30 cellular contexts compared by ENCODE assay signal in the genomic region with DNA sequence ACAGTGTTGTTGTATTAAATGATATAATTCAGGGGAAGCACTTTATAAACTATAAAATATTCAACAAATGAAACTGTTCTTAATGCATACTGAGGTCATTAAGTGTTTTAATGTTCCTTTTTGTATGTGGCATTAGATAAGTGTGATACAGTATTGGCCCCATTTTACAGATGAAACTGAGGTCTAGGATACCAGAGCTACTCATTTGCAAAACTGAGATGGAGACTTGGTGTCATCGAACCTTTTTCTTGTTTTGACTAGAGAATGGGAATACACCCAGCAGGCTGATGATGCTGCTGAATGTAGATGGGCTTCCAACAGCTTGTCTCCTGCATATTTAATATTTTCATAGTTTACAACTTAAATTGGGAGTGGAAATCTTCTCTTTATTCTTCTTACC.
"Had no signal": no experiment of that assay in that cellular context is flagged by ENCODE, and none has a peak within 500 bp of the region (broad histone marks: within the 10 kb centered on the region; RNA-seq: fewer than 3 reads in every experiment).

No MANE protein-coding gene starts in this region.

- DNase-seq: activated CD4-positive, alpha-beta T cell treated with anti-CD3 and anti-CD28 coated beads for 4 hours; activated CD4-positive, alpha-beta T cell treated with anti-CD3 and anti-CD28 coated beads, Interleukin-2, amount 50 U/mL, for 4 hours; activated CD8-positive, alpha-beta memory T cell treated with anti-CD3 and anti-CD28 coated beads, Interleukin-2, amount 50 U/mL, for 4 hours; activated effector memory CD4-positive, alpha-beta T cell treated with Interleukin-2 at 50 U/mL for 16 hours; amniotic stem cell; aorta; brain microvascular endothelial cell; central memory CD4-positive, alpha-beta T cell; MM.1S; MV-4-11; NCI-H1092; NCI-H146; NCI-H187; NCI-H2029 treated with DMSO at 0.1 percent for 48 hours; NCI-H2107; NCI-H2171; NCI-H510A; NCI-H526; NCI-H748 treated with DMSO at 0.1 percent for 48 hours; NK-92 treated with Interleukin-12 subunit alpha and Interleukin-12 subunit beta, amount 100 ng/mL, for 24 hours; PC-3; Peyer's patch; RPMI8226; SHP77 treated with DMSO at 0.1 percent for 48 hours; SK-N-SH; T-cell; T-helper 17 cell; T1000 had no signal

- H3K4me3 Mint-ChIP-seq: activated naive CD4-positive, alpha-beta T cell treated with anti-CD3 and anti-CD28 coated beads, Interleukin-2, amount 50 U/mL, for 24 hours; activated T-helper 1 cell treated with anti-CD3 and anti-CD28 coated beads, Interleukin-12 subunit alpha, Interleukin-12 subunit beta, Interleukin-2, Interleukin-4 antibody, amounts not matched to agents 30 ng/mL and 10 ng/mL and 1 ng/mL, durations not matched to agents 14 hours and 24 hours and 36 hours; T-cell; T-helper 17 cell had no signal

- ATAC-seq: PC-3, T-cell, T-helper 17 cell had no signal

- H3K27me3 Mint-ChIP-seq: activated naive CD4-positive, alpha-beta T cell treated with anti-CD3 and anti-CD28 coated beads, Interleukin-2, amount 50 U/mL, for 24 hours; T-cell; T-helper 17 cell had no signal

- H3K4me1 Mint-ChIP-seq: activated naive CD4-positive, alpha-beta T cell treated with anti-CD3 and anti-CD28 coated beads, Interleukin-2, amount 50 U/mL, for 24 hours; T-helper 17 cell had no signal

- H3K9me3 Mint-ChIP-seq: activated naive CD4-positive, alpha-beta T cell treated with anti-CD3 and anti-CD28 coated beads, Interleukin-2, amount 50 U/mL, for 24 hours; activated T-helper 1 cell treated with anti-CD3 and anti-CD28 coated beads, Interleukin-12 subunit alpha, Interleukin-12 subunit beta, Interleukin-2, Interleukin-4 antibody, amounts not matched to agents 30 ng/mL and 10 ng/mL and 1 ng/mL, durations not matched to agents 14 hours and 24 hours and 36 hours; T-cell had no signal

- H3K27ac Mint-ChIP-seq: activated T-helper 1 cell treated with anti-CD3 and anti-CD28 coated beads, Interleukin-12 subunit alpha, Interleukin-12 subunit beta, Interleukin-2, Interleukin-4 antibody, amounts not matched to agents 30 ng/mL and 10 ng/mL and 1 ng/mL, durations not matched to agents 14 hours and 24 hours and 36 hours; T-helper 17 cell had no signal
